11 cellular contexts compared by ENCODE assay signal in genomic region chr6:30670760-30671527, GRCh38. TPM values are rescaled to one million over a fixed set of nuclear protein-coding genes. Genes with fewer than 3 reads are reported as not detected.
A peak's percentile ranks its signal among the peaks of the same experiment; 100 is the strongest.
DNase-seq lines count a peak whose midpoint lies in the region; ATAC-seq and TF ChIP-seq lines count a peak whose summit lies in the region.
"Had no signal": no experiment of that assay in that cellular context is flagged by ENCODE, and none has a peak within 500 bp of the region (broad histone marks: within the 10 kb centered on the region; RNA-seq: fewer than 3 reads in every experiment).

No MANE protein-coding gene starts in this region.

- peaks cover 3 to 20% of the 10 kb centered on the region in 2 experiments; a peak in 3 of 4 replicates for H3K36me3 ChIP-seq in HCT116 (ENCODE audit: control insufficient read depth in 1 of 2, insufficient read depth in 2 of 2, low read length in 2 of 2)
- peaks cover under 1% of the 10 kb centered on the region for H3K36me3 ChIP-seq in mesendoderm (ENCODE audit: control insufficient read depth, insufficient read depth, low read length)

- no peak overlapping the region for H2BK120ac ChIP-seq in mesendoderm (ENCODE audit: low read depth, low read length)

- peaks cover 4% of the 10 kb centered on the region for H3K79me1 ChIP-seq in mesendoderm (ENCODE audit: low read length)

- peaks cover 45% of the 10 kb centered on the region for H3K4me1 Mint-ChIP-seq in CD4-positive, alpha-beta T cell (ENCODE audit: low read depth)
- H3K4me1 Mint-ChIP-seq in activated T-helper 2 cell treated with anti-CD3 and anti-CD28 coated beads, Interferon-gamma antibody, Interleukin-2, Interleukin-4, amounts not matched to agents 10 μg/mL and 5 μg/mL and 100 μg/mL, durations not matched to agents 14 hours and 24 hours and 36 hours (ENCODE audit: low read depth), result peaks cover 22% of the 10 kb centered on the region

- peak overlapping the region; percentile 87 for H3K4me3 Mint-ChIP-seq in CD4-positive, alpha-beta T cell
- H3K4me3 Mint-ChIP-seq in activated T-helper 2 cell treated with anti-CD3 and anti-CD28 coated beads, Interferon-gamma antibody, Interleukin-2, Interleukin-4, amounts not matched to agents 10 μg/mL and 5 μg/mL and 100 μg/mL, durations not matched to agents 14 hours and 24 hours and 36 hours (ENCODE audit: low read depth), result peak overlapping the region; percentile 68

- H2BK5ac ChIP-seq in mesendoderm (ENCODE audit: low read length), result no peak overlapping the region

- H3K4ac ChIP-seq in mesendoderm (ENCODE audit: low read depth, low read length), result no peak overlapping the region

- H3K4me3 ChIP-seq in HCT116 (replicated peaks in 1 of 2; ENCODE audit: low read depth in 1 of 2, low read length in 2 of 2) (peak overlapping the region in 1 of 2 experiments; percentile 98; a peak in 2 of 4 replicates), mesendoderm (ENCODE audit: low read length) (no peak overlapping the region), foreskin fibroblast (ENCODE audit: low read depth in 1 of 2, low read length in 2 of 2) (no peak overlapping the region)

- H3K9ac ChIP-seq in HCT116 (ENCODE audit: low read length), result no peak overlapping the region
- no peak overlapping the region for H3K9ac ChIP-seq in mesendoderm (ENCODE audit: low read length)

- H3K36me3 Mint-ChIP-seq in CD4-positive, alpha-beta T cell (ENCODE audit: low read depth), result peaks cover 56% of the 10 kb centered on the region
- H3K36me3 Mint-ChIP-seq in activated T-helper 2 cell treated with anti-CD3 and anti-CD28 coated beads, Interferon-gamma antibody, Interleukin-2, Interleukin-4, amounts not matched to agents 10 μg/mL and 5 μg/mL and 100 μg/mL, durations not matched to agents 14 hours and 24 hours and 36 hours (ENCODE audit: low read depth), result peaks cover 33% of the 10 kb centered on the region

- RAD21 ChIA-PET in HCT116 (lab: Charles Lee; ENCODE audit: low non-redundant PET in 1 of 2, low total read pairs in 2 of 2, uncharacterized antibody in 2 of 2, unreplicated experiment in 2 of 2), result no interaction called here

- H3K4me1 ChIP-seq in HCT116 (ENCODE audit: control insufficient read depth in 1 of 2, insufficient read depth in 2 of 2, low read length in 2 of 2) (peaks cover 11 to 35% of the 10 kb centered on the region in 2 experiments), mesendoderm (ENCODE audit: control insufficient read depth, low read depth, low read length) (no peaks in the 10 kb centered on the region)

- no peak overlapping the region for H2AFZ ChIP-seq in HCT116 (ENCODE audit: low read depth, low read length, poor library complexity, severe bottlenecking)

- no peak overlapping the region for H3K27ac ChIP-seq in CD4-positive, alpha-beta T cell (ENCODE audit: low read depth, low read length)
- H3K27ac ChIP-seq in HCT116 (ENCODE audit: low read depth, low read length) (no peak overlapping the region), mesendoderm (ENCODE audit: low read depth, low read length) (no peak overlapping the region)
- H3K27ac ChIP-seq: ascending aorta, SK-N-MC had no signal

- CTCF ChIA-PET in CD4-positive, alpha-beta T cell (lab: Charles Lee), result interaction anchor here (1.6 to 15.4 kb wide), 3 partner anchors 8 to 189 kb away, joined by 4 to 526 read pairs (median 11); partner anchors contain the start of genes MDC1 and TUBB
- CTCF ChIA-PET in HCT116 (lab: Charles Lee), result interaction anchor here (1.1 to 2.1 kb wide), 3 partner anchors 46 to 60 kb away, joined by 3 to 14 read pairs (median 8); partner anchors contain the start of gene MDC1

- POLR2A ChIA-PET in CD4-positive, alpha-beta T cell (lab: Charles Lee), result interaction anchor here (2.3 kb wide), 1 partner anchor 129 kb away, joined by 13 read pairs; no protein-coding TSS in a partner anchor
- POLR2A ChIA-PET in HCT116 (lab: Charles Lee), result interaction anchor here (1.0 kb wide), 1 partner anchor 55 kb away, joined by 3 read pairs; no protein-coding TSS in a partner anchor

- H3K27ac Mint-ChIP-seq in CD4-positive, alpha-beta T cell, result peak overlapping the region; percentile 25
- H3K27ac Mint-ChIP-seq in activated T-helper 2 cell treated with anti-CD3 and anti-CD28 coated beads, Interferon-gamma antibody, Interleukin-2, Interleukin-4, amounts not matched to agents 10 μg/mL and 5 μg/mL and 100 μg/mL, durations not matched to agents 14 hours and 24 hours and 36 hours, result peak overlapping the region; percentile 23

- no peak for TF ChIP-seq CTCF in CD4-positive, alpha-beta T cell (IDR thresholded peaks at IDR 0.05)
- TF ChIP-seq CTCF in HCT116 (IDR thresholded peaks at IDR 0.05 in 2 of 3, conservative IDR thresholded peaks at IDR 0.05 in 1 of 3; ENCODE audit: borderline replicate concordance in 1 of 3, insufficient read depth in 1 of 3, low read depth in 2 of 3, low read length in 2 of 3), result peak in 2 of 3 experiments; percentile 32 to 45; a peak in 4 of 6 replicates
- TF ChIP-seq CTCF in foreskin fibroblast (IDR thresholded peaks at IDR 0.05; ENCODE audit: low read depth, low read length), result no peak

- no peak overlapping the region for H3K23ac ChIP-seq in mesendoderm (ENCODE audit: low read length)

- no peak overlapping the region for H3K56ac ChIP-seq in mesendoderm (ENCODE audit: low read length)

- no peak overlapping the region for H4K8ac ChIP-seq in mesendoderm (ENCODE audit: low read depth, low read length)

- no TSS peak for BruUV-seq in HCT116 (replicated peaks; lab: Mats Ljungman, UMichigan)

- H4K20me1 ChIP-seq in HCT116 (ENCODE audit: insufficient read depth), result no peaks in the 10 kb centered on the region

- no CpG with 5 or more reads among the region's 27 CpGs for WGBS in mesendoderm (ENCODE audit: extremely low coverage, insufficient coverage, low lambda C conversion rate)

- no peaks in the 10 kb centered on the region for H3K9me2 ChIP-seq in HCT116 (ENCODE audit: insufficient read depth)

- H4K5ac ChIP-seq in mesendoderm (ENCODE audit: low read length), result no peak overlapping the region

- intact Hi-C loops in CD4-positive, alpha-beta T cell (cut with DNase I, micrococcal nuclease), result loop anchor here (5.0 kb wide), 3 partner anchors 44 to 129 kb away; partner anchors contain the start of genes ATAT1 (in 1 of the 2), MRPS18B (in 1 of the 2) and PPP1R10 (in 1 of the 2)
- intact Hi-C loops in HCT116 (cut with micrococcal nuclease), result no loop called here
- intact Hi-C loops in activated T-helper 2 cell treated with anti-CD3 and anti-CD28 coated beads, Interferon-gamma antibody, Interleukin-2, Interleukin-4, amounts not matched to agents 10 μg/mL and 5 μg/mL and 100 μg/mL, durations not matched to agents 14 hours and 24 hours and 36 hours (cut with micrococcal nuclease), result no loop called here

- H3K27me3 ChIP-seq in CD4-positive, alpha-beta T cell (ENCODE audit: control insufficient read depth, insufficient read depth, low read length), result no peaks in the 10 kb centered on the region
- no peaks in the 10 kb centered on the region for H3K27me3 ChIP-seq in HCT116 (ENCODE audit: insufficient read depth, low read length)
- no peaks in the 10 kb centered on the region for H3K27me3 ChIP-seq in mesendoderm (ENCODE audit: insufficient read depth, low read length, poor library complexity)
- H3K27me3 ChIP-seq: ascending aorta had no signal

- no peak for TF ChIP-seq POLR2A in HCT116 (IDR thresholded peaks at IDR 0.05; ENCODE audit: borderline replicate concordance, extremely low read depth, insufficient read depth, insufficient read length)

- H3K79me2 ChIP-seq in HCT116 (ENCODE audit: insufficient read depth, low read length) (peaks cover 25% of the 10 kb centered on the region), mesendoderm (ENCODE audit: control insufficient read depth, insufficient read depth, low read length) (peaks cover 4% of the 10 kb centered on the region)

- ATAC-seq in CD4-positive, alpha-beta T cell (ENCODE audit: poor library complexity), result no peak
- ATAC-seq in HCT116, result peak; percentile 41; the same call in 1 of the 2 replicates

- no peak for TF ChIP-seq RAD21 in HCT116 (IDR thresholded peaks at IDR 0.05; ENCODE audit: low read depth)

- no peak for DNase-seq in CD4-positive, alpha-beta T cell
- DNase-seq in HCT116 (ENCODE audit: low read depth, low spot score) (no peak), mesendoderm (peak; percentile 45), epidermal melanocyte (ENCODE audit: insufficient read length, low spot score) (no peak), foreskin fibroblast (no peak), hypothalamus (lab: John Stamatoyannopoulos, UW) (no peak), NCI-H1417 treated with DMSO at 0.1 percent for 48 hours (lab: John Stamatoyannopoulos, UW) (no peak)
- DNase-seq in activated T-helper 2 cell treated with anti-CD3 and anti-CD28 coated beads, Interferon-gamma antibody, Interleukin-2, Interleukin-4, amounts not matched to agents 10 μg/mL and 5 μg/mL and 100 μg/mL, durations not matched to agents 14 hours and 24 hours and 36 hours (ENCODE audit: low spot score), result no peak
- DNase-seq: NCI-H1417 had no signal

- no peak overlapping the region for H2AK5ac ChIP-seq in mesendoderm (ENCODE audit: low read length)

- no peak overlapping the region for H3K18ac ChIP-seq in mesendoderm (ENCODE audit: low read length)

- no peaks in the 10 kb centered on the region for H3K9me3 Mint-ChIP-seq in CD4-positive, alpha-beta T cell
- no peaks in the 10 kb centered on the region for H3K9me3 Mint-ChIP-seq in activated T-helper 2 cell treated with anti-CD3 and anti-CD28 coated beads, Interferon-gamma antibody, Interleukin-2, Interleukin-4, amounts not matched to agents 10 μg/mL and 5 μg/mL and 100 μg/mL, durations not matched to agents 14 hours and 24 hours and 36 hours

- peak overlapping the region; percentile 95 for H3K4me2 ChIP-seq in HCT116 (ENCODE audit: low read length)
- H3K4me2 ChIP-seq in mesendoderm (ENCODE audit: low read length), result no peak overlapping the region

- H3K27me3 Mint-ChIP-seq in CD4-positive, alpha-beta T cell, result no peaks in the 10 kb centered on the region
- no peaks in the 10 kb centered on the region for H3K27me3 Mint-ChIP-seq in activated T-helper 2 cell treated with anti-CD3 and anti-CD28 coated beads, Interferon-gamma antibody, Interleukin-2, Interleukin-4, amounts not matched to agents 10 μg/mL and 5 μg/mL and 100 μg/mL, durations not matched to agents 14 hours and 24 hours and 36 hours (ENCODE audit: low read depth)

- H3K9me3 ChIP-seq in CD4-positive, alpha-beta T cell (ENCODE audit: control insufficient read depth, low read length), result no peaks in the 10 kb centered on the region
- no peaks in the 10 kb centered on the region for H3K9me3 ChIP-seq in HCT116 (ENCODE audit: control insufficient read depth in 1 of 2, insufficient read depth in 1 of 2, low read depth in 1 of 2, low read length in 2 of 2)
- H3K9me3 ChIP-seq: ascending aorta had no signal

- H2BK15ac ChIP-seq in mesendoderm (replicated peaks; ENCODE audit: low read depth), result no peak overlapping the region

RNA-seq across cellular contexts. Expression of gene DHX16, which starts 1.9 kb away (rescaled TPM):
- 10 to 100 TPM; 15.9 to 16.1 TPM for total RNA-seq in CD4-positive, alpha-beta T cell
- 46.0 TPM for total RNA-seq in HCT116 (2021; ENCODE audit: unreplicated experiment)
- polyA plus RNA-seq in HCT116 (2012), result 52.5 and 53.1 TPM in 2 replicates
- total RNA-seq in activated T-helper 2 cell treated with anti-CD3 and anti-CD28 coated beads, Interferon-gamma antibody, Interleukin-2, Interleukin-4, amounts not matched to agents 10 μg/mL and 5 μg/mL and 100 μg/mL, durations not matched to agents 14 hours and 24 hours and 36 hours, result 48.4 and 48.5 TPM in 2 replicates
- 22.9 TPM for polyA plus RNA-seq in mesendoderm (2013, experiment 1 of 2)
- polyA plus RNA-seq in mesendoderm (2013, experiment 2 of 2), result 23.1 TPM

RNA-seq across cellular contexts. Expression of gene PPP1R18, which starts 15.5 kb away (rescaled TPM):
- total RNA-seq in CD4-positive, alpha-beta T cell, result 10 to 100 TPM; 30.9 to 31.6 TPM
- total RNA-seq in HCT116 (2021; ENCODE audit: unreplicated experiment), result 33.6 TPM
- polyA plus RNA-seq in HCT116 (2012), result 30.7 and 36.9 TPM in 2 replicates
- total RNA-seq in activated T-helper 2 cell treated with anti-CD3 and anti-CD28 coated beads, Interferon-gamma antibody, Interleukin-2, Interleukin-4, amounts not matched to agents 10 μg/mL and 5 μg/mL and 100 μg/mL, durations not matched to agents 14 hours and 24 hours and 36 hours, result 137 and 144 TPM in 2 replicates
- 32.4 TPM for polyA plus RNA-seq in mesendoderm (2013, experiment 1 of 2)
- polyA plus RNA-seq in mesendoderm (2013, experiment 2 of 2), result 33.3 TPM

RNA-seq across cellular contexts. Expression of gene NRM, which starts 19.8 kb away (rescaled TPM):
- total RNA-seq in CD4-positive, alpha-beta T cell, result 1 to 10 TPM; 3.8 to 4.4 TPM
- 13.6 TPM for total RNA-seq in HCT116 (2021; ENCODE audit: unreplicated experiment)
- polyA plus RNA-seq in HCT116 (2012), result 13.3 and 18.6 TPM in 2 replicates
- 23.1 and 24.2 TPM in 2 replicates for total RNA-seq in activated T-helper 2 cell treated with anti-CD3 and anti-CD28 coated beads, Interferon-gamma antibody, Interleukin-2, Interleukin-4, amounts not matched to agents 10 μg/mL and 5 μg/mL and 100 μg/mL, durations not matched to agents 14 hours and 24 hours and 36 hours
- polyA plus RNA-seq in mesendoderm (2013, experiment 1 of 2), result 49.8 TPM
- 49.7 TPM for polyA plus RNA-seq in mesendoderm (2013, experiment 2 of 2)

RNA-seq across cellular contexts. Expression of gene C6orf136, which starts 24.0 kb away (rescaled TPM):
- total RNA-seq in CD4-positive, alpha-beta T cell, result 10 to 100 TPM; 20.3 to 21.7 TPM
- total RNA-seq in HCT116 (2021; ENCODE audit: unreplicated experiment), result 34.8 TPM
- 26.5 and 27.6 TPM in 2 replicates for polyA plus RNA-seq in HCT116 (2012)
- 23.1 and 28.2 TPM in 2 replicates for total RNA-seq in activated T-helper 2 cell treated with anti-CD3 and anti-CD28 coated beads, Interferon-gamma antibody, Interleukin-2, Interleukin-4, amounts not matched to agents 10 μg/mL and 5 μg/mL and 100 μg/mL, durations not matched to agents 14 hours and 24 hours and 36 hours
- polyA plus RNA-seq in mesendoderm (2013, experiment 1 of 2), result 18.8 TPM
- 18.7 TPM for polyA plus RNA-seq in mesendoderm (2013, experiment 2 of 2)

RNA-seq across cellular contexts. Expression of gene ATAT1, which starts 44.3 kb away (rescaled TPM):
- 1 to 10 TPM; 4.1 to 5.2 TPM for total RNA-seq in CD4-positive, alpha-beta T cell
- 19.8 TPM for total RNA-seq in HCT116 (2021; ENCODE audit: unreplicated experiment)
- 19.8 and 24.0 TPM in 2 replicates for polyA plus RNA-seq in HCT116 (2012)
- total RNA-seq in activated T-helper 2 cell treated with anti-CD3 and anti-CD28 coated beads, Interferon-gamma antibody, Interleukin-2, Interleukin-4, amounts not matched to agents 10 μg/mL and 5 μg/mL and 100 μg/mL, durations not matched to agents 14 hours and 24 hours and 36 hours, result 11.8 and 13.9 TPM in 2 replicates
- 22.7 TPM for polyA plus RNA-seq in mesendoderm (2013, experiment 1 of 2)
- polyA plus RNA-seq in mesendoderm (2013, experiment 2 of 2), result 22.3 TPM

Comparison
In these comparisons a context has a peak if more than half of its experiments do, and no peak if none do; other contexts are left out.
1. CTCF ChIP-seq: peak in HCT116 (2 of 3); none in CD4-positive, alpha-beta T cell (single experiment) and foreskin fibroblast (single experiment).
2. intact Hi-C loops: an anchor here in CD4-positive, alpha-beta T cell (5.0 kb wide); none called in HCT116 and activated T-helper 2 cell treated with anti-CD3 and anti-CD28 coated beads, Interferon-gamma antibody, Interleukin-2, Interleukin-4, amounts not matched to agents 10 μg/mL and 5 μg/mL and 100 μg/mL, durations not matched to agents 14 hours and 24 hours and 36 hours.